In genomic region chr14:77580964-77581505, GRCh38 we compare ENCODE assay signal across 8 cellular contexts. TPM values are rescaled to one million over a fixed set of nuclear protein-coding genes. Genes with fewer than 3 reads are reported as not detected.
DNase-seq lines count a peak whose midpoint lies in the region; ATAC-seq and TF ChIP-seq lines count a peak whose summit lies in the region.

No MANE protein-coding gene starts in this region.

- peak overlapping the region in 7 of 10 donors; percentile 12 to 76 (median 56) for H3K27ac ChIP-seq in heart right ventricle
- H3K27ac ChIP-seq in colonic mucosa = peak overlapping the region; percentile 53
- peak overlapping the region in 13 of 59 donors; percentile 1 to 45 (median 22) for H3K27ac ChIP-seq in dorsolateral prefrontal cortex

- no peak for TF ChIP-seq CTCF in heart right ventricle (IDR thresholded peaks at IDR 0.05)
- no peak for TF ChIP-seq CTCF in colonic mucosa (IDR thresholded peaks at IDR 0.05)
- TF ChIP-seq CTCF in retinal pigment epithelial cell (conservative IDR thresholded peaks at IDR 0.05; ENCODE audit: low read depth, low read length) = no peak
- no peak for TF ChIP-seq CTCF in BE2C (IDR thresholded peaks at IDR 0.05; ENCODE audit: low read depth, low read length)
- TF ChIP-seq CTCF in dorsolateral prefrontal cortex (IDR thresholded peaks at IDR 0.05 in 54 of 56, conservative IDR thresholded peaks at IDR 0.05 in 2 of 56; ENCODE audit: low read depth in 1 of 56, partially characterized antibody in 56 of 56) = no peak

- peak overlapping the region in 7 of 10 donors; percentile 13 to 27 (median 13) for H3K4me3 ChIP-seq in heart right ventricle
- H3K4me3 ChIP-seq in colonic mucosa = no peak overlapping the region
- H3K4me3 ChIP-seq in retinal pigment epithelial cell (ENCODE audit: low read length) = peak overlapping the region; percentile 9
- no peak overlapping the region for H3K4me3 ChIP-seq in BE2C (ENCODE audit: low read depth, low read length)
- peak overlapping the region in 12 of 59 donors; percentile 0 to 44 (median 14) for H3K4me3 ChIP-seq in dorsolateral prefrontal cortex

- peak overlapping the region in 1 of 2 donors; percentile 27 for H3K9ac ChIP-seq in colonic mucosa (ENCODE audit: low read depth in 2 of 2, low read length in 2 of 2)

- intact Hi-C loops in heart right ventricle (cut with DNase I) = no loop called here
- intact Hi-C loops in Right ventricle myocardium inferior (cut with DNase I) = no loop called here
- intact Hi-C loops in colonic mucosa (cut with DNase I) = no loop called here
- intact Hi-C loops in dorsolateral prefrontal cortex (cut with DNase I) = no loop called here

- DNase-seq in heart right ventricle (no peak), Right ventricle myocardium inferior (ENCODE audit: missing footprints) (no peak), NCI-H2196 (lab: John Stamatoyannopoulos, UW; ENCODE audit: unreplicated experiment) (peak; percentile 29), colonic mucosa (no peak), retinal pigment epithelial cell (ENCODE audit: low read depth) (peak; percentile 87), BE2C (no peak), dorsolateral prefrontal cortex (no peak)

- ATAC-seq in heart right ventricle (peak in 4 of 8 donors; percentile 41 to 68 (median 48)), Right ventricle myocardium inferior (no peak), HG02798 (IDR thresholded peaks at IDR 0.05; ENCODE audit: poor library complexity, unreplicated experiment) (peak; percentile 91)

- peaks cover 5 to 86% (median 46%) of the 10 kb centered on the region in 9 donors for H3K4me1 ChIP-seq in heart right ventricle
- H3K4me1 ChIP-seq in colonic mucosa = no peaks in the 10 kb centered on the region
- H3K4me1 ChIP-seq in BE2C = peaks cover 7% of the 10 kb centered on the region

- WGBS in heart right ventricle, 2 donors = 35 to 39% methylated on average over 4 of the region's 4 CpGs

- H3K27me3 ChIP-seq in heart right ventricle (no peaks in the 10 kb centered on the region), colonic mucosa (no peaks in the 10 kb centered on the region), BE2C (no peaks in the 10 kb centered on the region), dorsolateral prefrontal cortex (no peaks in the 10 kb centered on the region)

- H3K36me3 ChIP-seq in heart right ventricle = peaks cover 0 to 27% (median 0%) of the 10 kb centered on the region in 9 donors
- H3K36me3 ChIP-seq in colonic mucosa = no peaks in the 10 kb centered on the region
- no peaks in the 10 kb centered on the region; the same call in 1 of the 2 replicates for H3K36me3 ChIP-seq in BE2C

- H3K9me3 ChIP-seq in heart right ventricle = no peaks in the 10 kb centered on the region
- no peaks in the 10 kb centered on the region for H3K9me3 ChIP-seq in colonic mucosa
- no peaks in the 10 kb centered on the region for H3K9me3 ChIP-seq in BE2C

RNA-seq across cellular contexts. Expression of gene SPTLC2, which starts 35.4 kb away (rescaled TPM):
- total RNA-seq in heart right ventricle (10 to 100 TPM in 8 of 10 donors, 1 to 10 TPM in 2; 8.3 to 23.5 (median 13.3) TPM), Right ventricle myocardium inferior (10.8 TPM), colonic mucosa (10 to 100 TPM; 68.3 to 70.1 TPM), dorsolateral prefrontal cortex (100 to 1,000 TPM in 2 of 120 experiments, 10 to 100 TPM in 118; 19.4 to 116 (median 48.8) TPM)
- 1 to 10 TPM; 4.7 to 6.5 TPM for polyA plus RNA-seq in heart right ventricle
- 7.8 TPM for polyA plus RNA-seq in BE2C (2012; ENCODE audit: insufficient read depth, insufficient read length, low read depth)

Comparison
In these comparisons a context has a peak if more than half of its experiments do, and no peak if none do; other contexts are left out.
1. DNase-seq: peak in NCI-H2196 (single experiment) and retinal pigment epithelial cell (single experiment); none in heart right ventricle (0 of 2), Right ventricle myocardium inferior (single experiment), colonic mucosa (single experiment), BE2C (single experiment) and dorsolateral prefrontal cortex (0 of 10).
2. H3K4me3 ChIP-seq: peak in heart right ventricle (7 of 10) and retinal pigment epithelial cell (single experiment); none in colonic mucosa (single experiment) and BE2C (single experiment).